Comparison of ENCODE assay signal across 1 cellular context in the genomic region with DNA sequence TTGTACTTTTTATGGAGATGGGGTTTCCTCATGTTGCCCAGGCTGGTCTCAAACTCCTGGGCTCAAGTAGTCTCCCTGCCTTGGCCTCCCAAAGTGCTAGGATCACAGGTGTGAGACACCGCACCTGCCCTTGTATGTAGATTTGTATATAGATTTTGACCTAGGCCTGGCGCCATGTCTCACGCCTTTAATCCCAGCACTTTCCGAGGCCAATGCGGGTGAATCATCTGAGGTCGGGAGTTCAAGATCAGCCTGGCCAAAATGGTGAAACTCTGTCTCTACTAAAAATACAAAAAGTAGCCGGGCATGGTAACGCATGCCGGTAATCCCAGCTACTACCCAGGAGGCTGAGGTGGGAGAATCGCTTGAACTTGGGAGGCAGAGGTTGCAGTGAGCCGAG. TPM values are rescaled to one million over a fixed set of nuclear protein-coding genes. Genes with fewer than 3 reads are reported as not detected.
"Had no signal": no experiment of that assay in that cellular context is flagged by ENCODE, and none has a peak within 500 bp of the region (broad histone marks: within the 10 kb centered on the region; RNA-seq: fewer than 3 reads in every experiment).

No MANE protein-coding gene starts in this region.

RNA-seq across cellular contexts. Expression of a gene that starts 39.4 kb away (rescaled TPM):
- polyA plus RNA-seq: IgD-negative memory B cell had no signal
